Comparison of ENCODE assay signal across 25 cellular contexts in the genomic region with DNA sequence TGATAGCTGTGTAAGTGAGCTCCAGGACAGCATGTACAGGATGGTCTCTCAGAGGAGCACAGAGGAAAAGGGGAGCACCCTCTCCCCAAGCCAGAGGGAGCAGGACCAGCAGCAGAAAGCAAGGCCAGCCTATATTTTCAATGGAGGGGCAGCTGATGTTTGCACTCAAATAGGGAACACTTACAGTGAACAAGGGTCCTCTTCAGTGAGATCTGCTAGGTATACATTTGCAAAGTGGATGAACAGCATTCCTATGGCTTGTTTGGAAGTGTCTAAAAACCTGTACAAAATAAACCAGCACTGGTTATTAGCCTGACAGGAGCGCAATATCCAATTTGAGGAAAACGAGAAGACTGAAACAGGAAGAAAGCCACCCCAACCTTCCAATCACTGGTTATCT. TPM values are rescaled to one million over a fixed set of nuclear protein-coding genes. Genes with fewer than 3 reads are reported as not detected.
"Had no signal": no experiment of that assay in that cellular context is flagged by ENCODE, and none has a peak within 500 bp of the region (broad histone marks: within the 10 kb centered on the region; RNA-seq: fewer than 3 reads in every experiment).

No MANE protein-coding gene starts in this region.

- FAIRE-seq: HTR-8/SVneo, RCC 7860 had no signal

- ATAC-seq: SK-N-SH treated with all-trans-retinoic acid at 6 μM for 48 hours had no signal

- H3K36me3 ChIP-seq: SJCRH30 had no signal

- H3K4me3 ChIP-seq: SJCRH30 had no signal

- DNase-seq: KBM-7, MV-4-11, NCI-H1048, NCI-H1105, NCI-H1417, NCI-H1436 treated with DMSO at 0.1 percent for 48 hours, NCI-H1694, NCI-H187 treated with DMSO at 0.1 percent for 48 hours, NCI-H2029 treated with DMSO at 0.1 percent for 48 hours, NCI-H2171, NCI-H226, NCI-H446, NCI-H510A, NCI-H524 treated with DMSO at 0.1 percent for 48 hours, NCI-H774, Right ventricle myocardium superior, RPMI8226 had no signal

- H3K9me3 ChIP-seq: SJCRH30 had no signal

- H3K9me3 Mint-ChIP-seq: IgD-negative memory B cell had no signal

- H3K27ac Mint-ChIP-seq: IgD-negative memory B cell had no signal

- H3K27ac ChIP-seq: HL-60, SJCRH30 had no signal

- H3K4me1 Mint-ChIP-seq: IgD-negative memory B cell had no signal

- H3K27me3 ChIP-seq: SJCRH30 had no signal

- H3K27me3 Mint-ChIP-seq: IgD-negative memory B cell had no signal

RNA-seq across cellular contexts. Expression of a gene that starts 17.6 kb away (rescaled TPM):
- total RNA-seq: LHCN-M2, MCF 10A had no signal
- polyA plus RNA-seq: IgD-negative memory B cell had no signal

RNA-seq across cellular contexts. Expression of a gene that starts 21.9 kb away (rescaled TPM):
- total RNA-seq: SJCRH30 had no signal
- polyA plus RNA-seq: IgD-negative memory B cell had no signal

RNA-seq across cellular contexts. Expression of a gene that starts 57.8 kb away (rescaled TPM):
- total RNA-seq: LHCN-M2, MCF 10A, SJCRH30 had no signal
- polyA plus RNA-seq: IgD-negative memory B cell had no signal
